Comparison of ENCODE assay signal across 1 cellular context in the genomic region with DNA sequence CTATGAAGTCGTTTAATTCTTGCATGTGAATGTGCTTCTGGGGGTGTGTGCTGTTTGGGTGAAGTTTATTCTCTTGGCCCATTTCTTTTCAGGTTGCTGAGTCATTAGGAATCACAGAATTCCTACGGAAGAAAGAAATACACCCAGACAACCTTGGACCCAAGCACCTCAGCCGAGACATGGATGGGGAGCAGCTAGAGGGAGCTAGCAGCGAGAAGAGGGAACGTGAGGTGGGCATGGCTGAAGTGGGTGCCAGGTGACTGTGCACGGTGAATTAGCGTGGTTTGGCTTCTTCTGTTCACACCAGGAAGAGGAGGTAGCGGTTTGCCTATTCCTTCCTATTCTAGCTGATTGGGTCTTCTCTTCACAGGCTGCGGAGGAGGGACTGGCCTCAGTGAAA.
TF ChIP-seq lines count a peak whose summit lies in the region.

No MANE protein-coding gene starts in this region.

TF ChIP-seq in H1, 55 proteins besides CTCF, POLR2A, EP300 and RAD21:
- TF ChIP-seq TCF12 (IDR thresholded peaks at IDR 0.05; ENCODE audit: low read depth, low read length) (no peak), JUN (IDR thresholded peaks at IDR 0.05; ENCODE audit: low read depth, low read length) (no peak), NANOG (IDR thresholded peaks at IDR 0.05; ENCODE audit: insufficient read depth, low read depth, low read length, poor library complexity, severe bottlenecking) (no peak), SRF (IDR thresholded peaks at IDR 0.05; ENCODE audit: low read depth, low read length) (no peak), RXRA (IDR thresholded peaks at IDR 0.05; ENCODE audit: insufficient read depth, low read depth, low read length) (no peak), TAF1 (IDR thresholded peaks at IDR 0.05; ENCODE audit: low read depth, low read length) (no peak), MAFK (IDR thresholded peaks at IDR 0.05; ENCODE audit: low read depth, low read length) (no peak), KDM4A (IDR thresholded peaks at IDR 0.05; ENCODE audit: low read depth, low read length, severe bottlenecking) (no peak), SAP30 (IDR thresholded peaks at IDR 0.05; ENCODE audit: insufficient read depth, insufficient replicate concordance, low read length) (no peak), SIRT6 (IDR thresholded peaks at IDR 0.05; ENCODE audit: low read length) (no peak), TAF7 (optimal IDR thresholded peaks at IDR 0.05; ENCODE audit: borderline replicate concordance, low read depth, low read length) (no peak), CHD7 (IDR thresholded peaks at IDR 0.05; ENCODE audit: insufficient replicate concordance, low read length) (no peak), CHD1 (IDR thresholded peaks at IDR 0.05; ENCODE audit: low read depth, low read length) (no peak), SIX5 (IDR thresholded peaks at IDR 0.05; ENCODE audit: low read depth, low read length) (no peak)
- TF ChIP-seq, protein P1, sequence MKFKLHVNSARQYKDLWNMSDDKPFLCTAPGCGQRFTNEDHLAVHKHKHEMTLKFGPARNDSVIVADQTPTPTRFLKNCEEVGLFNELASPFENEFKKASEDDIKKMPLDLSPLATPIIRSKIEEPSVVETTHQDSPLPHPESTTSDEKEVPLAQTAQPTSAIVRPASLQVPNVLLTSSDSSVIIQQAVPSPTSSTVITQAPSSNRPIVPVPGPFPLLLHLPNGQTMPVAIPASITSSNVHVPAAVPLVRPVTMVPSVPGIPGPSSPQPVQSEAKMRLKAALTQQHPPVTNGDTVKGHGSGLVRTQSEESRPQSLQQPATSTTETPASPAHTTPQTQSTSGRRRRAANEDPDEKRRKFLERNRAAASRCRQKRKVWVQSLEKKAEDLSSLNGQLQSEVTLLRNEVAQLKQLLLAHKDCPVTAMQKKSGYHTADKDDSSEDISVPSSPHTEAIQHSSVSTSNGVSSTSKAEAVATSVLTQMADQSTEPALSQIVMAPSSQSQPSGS (IDR thresholded peaks at IDR 0.05; ENCODE audit: low read length), result no peak
